In the genomic region with DNA sequence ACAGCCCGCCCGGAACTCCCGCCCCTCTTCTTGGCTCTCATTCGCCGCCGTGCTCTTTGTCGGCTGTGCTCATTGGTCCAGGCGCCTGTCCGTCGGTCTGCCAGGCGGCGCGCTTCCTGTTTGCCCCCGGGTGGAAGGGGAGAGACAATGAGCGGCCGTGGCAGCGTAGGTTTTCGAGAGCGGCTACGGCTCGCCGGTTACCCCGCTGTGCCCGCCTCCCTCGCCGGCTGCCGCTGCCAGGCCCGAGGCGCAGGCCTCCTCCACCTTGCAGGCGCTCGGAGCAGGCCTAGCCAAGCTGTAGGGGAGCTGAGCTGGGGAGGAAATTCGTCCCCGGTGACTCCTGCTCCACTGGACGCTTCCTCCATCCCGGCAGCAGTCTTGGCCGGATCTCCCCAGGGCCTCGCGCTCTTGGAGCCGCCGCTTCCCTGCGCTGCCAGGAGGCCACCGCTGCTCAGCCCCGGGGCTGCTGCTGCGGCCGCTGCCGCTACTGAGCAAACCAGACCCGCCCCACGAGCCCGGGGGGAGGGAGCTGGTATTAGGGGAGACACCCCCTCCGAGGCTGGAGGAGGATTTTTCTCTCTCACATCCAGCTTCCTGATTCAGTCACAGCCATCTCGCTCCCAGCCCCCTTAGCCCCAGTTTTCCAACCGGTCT, we compare ENCODE assay signal across 8 cellular contexts. TPM values are rescaled to one million over a fixed set of nuclear protein-coding genes. Genes with fewer than 3 reads are reported as not detected.
DNase-seq lines count a peak whose midpoint lies in the region; ATAC-seq and TF ChIP-seq lines count a peak whose summit lies in the region.

Gene SP3 (minus strand): TSS at position 2 of the 654 bp plus-strand sequence. CDS start 202 bp downstream, outside the sequence.

- H3K9me3 ChIP-seq in DOHH2 (ENCODE audit: control insufficient read depth, insufficient read depth, low read length) (no peaks in the 10 kb centered on the region), GM23248 (ENCODE audit: low read depth) (no peaks in the 10 kb centered on the region), fibroblast of lung (ENCODE audit: control insufficient read depth, insufficient read depth, low read depth, low read length) (no peaks in the 10 kb centered on the region)

- H3K27ac ChIP-seq in DOHH2 (ENCODE audit: low read depth, low read length), result peak within 1 kb of the TSS; percentile 97
- peak within 1 kb of the TSS; percentile 93 for H3K27ac ChIP-seq in GM23248
- H3K27ac ChIP-seq in RWPE1, result peak within 1 kb of the TSS; percentile 100
- peak within 1 kb of the TSS; percentile 94 for H3K27ac ChIP-seq in fibroblast of lung (ENCODE audit: insufficient read depth, low read length)

- no peaks in the 10 kb centered on the region for H3K9me3 Mint-ChIP-seq in activated T-helper 17 cell treated with anti-CD3 and anti-CD28 coated beads, Interleukin-2, amount 50 U/mL, for 72 hours
- no peaks in the 10 kb centered on the region for H3K9me3 Mint-ChIP-seq in naive thymus-derived CD8-positive, alpha-beta T cell

- in situ Hi-C loops in GM23248 (cut with MboI), result no loop called here

- POLR2A ChIA-PET in RWPE1 (lab: Yijun Ruan, JAX; ENCODE audit: low non-redundant PET), result interaction anchor here (0.6 kb wide), 2 partner anchors 20 to 282 kb away, joined by 3 read pairs; no protein-coding TSS in a partner anchor
- POLR2A ChIA-PET in naive thymus-derived CD8-positive, alpha-beta T cell (lab: Charles Lee), result interaction anchor here (0.6 to 2.7 kb wide), 8 partner anchors 13 to 630 kb away, joined by 3 to 15 read pairs (median 4); no protein-coding TSS in a partner anchor

- CTCF ChIA-PET in RWPE1 (lab: Yijun Ruan, JAX), result interaction anchor here (1.1 kb wide), 1 partner anchor 25 kb away, joined by 3 read pairs; no protein-coding TSS in a partner anchor

- H3K4me2 ChIP-seq in DOHH2 (ENCODE audit: low read length) (peak within 1 kb of the TSS; percentile 72), GM23248 (ENCODE audit: unreplicated experiment) (peak within 1 kb of the TSS; percentile 99), fibroblast of lung (ENCODE audit: extremely low read depth, insufficient read depth, low read length) (peak within 1 kb of the TSS; percentile 84)

- peaks cover 46% of the 10 kb centered on the region for H3K79me2 ChIP-seq in DOHH2 (ENCODE audit: control insufficient read depth, low read length)
- H3K79me2 ChIP-seq in GM23248 (ENCODE audit: insufficient read depth), result peaks cover 47% of the 10 kb centered on the region
- H3K79me2 ChIP-seq in fibroblast of lung (ENCODE audit: control insufficient read depth, insufficient read depth, low read length), result peaks cover 27% of the 10 kb centered on the region

- H4K20me1 ChIP-seq in DOHH2 (ENCODE audit: control insufficient read depth, insufficient read depth, low read depth, low read length) (peaks cover 10% of the 10 kb centered on the region), GM23248 (ENCODE audit: insufficient read depth) (no peaks in the 10 kb centered on the region; the same call in 1 of the 2 replicates), fibroblast of lung (ENCODE audit: control insufficient read depth, extremely low read depth, insufficient read depth, low read length) (no peaks in the 10 kb centered on the region)

- peak; percentile 98 for DNase-seq in GM23248
- DNase-seq in Kasumi-1 (lab: John Stamatoyannopoulos, UW), result peak; percentile 97 to 99
- peak; percentile 99 for DNase-seq in RWPE1 (ENCODE audit: low spot score)
- DNase-seq in fibroblast of lung (ENCODE audit: low read depth in 2 of 2), result peak; percentile 97 to 98
- peak; percentile 90 to 98 (median 94) for DNase-seq in naive thymus-derived CD8-positive, alpha-beta T cell
- peak; percentile 91 to 95 (median 93) for DNase-seq in stimulated activated naive CD4-positive, alpha-beta T cell (lab: John Stamatoyannopoulos, UW)

- H3K4me3 ChIP-seq in DOHH2 (ENCODE audit: low read length), result peak within 1 kb of the TSS; percentile 91
- peak within 1 kb of the TSS; percentile 88 for H3K4me3 ChIP-seq in GM23248
- H3K4me3 ChIP-seq in fibroblast of lung (replicated peaks in 1 of 4; ENCODE audit: control extremely low read depth in 1 of 4, insufficient read depth in 1 of 4, low read depth in 3 of 4, low read length in 4 of 4), result peak within 1 kb of the TSS; percentile 74 to 85 (median 79)

- no peaks in the 10 kb centered on the region for H3K9me2 ChIP-seq in DOHH2 (replicated peaks; ENCODE audit: control insufficient read depth, low read length)
- H3K9me2 ChIP-seq in GM23248 (ENCODE audit: insufficient read depth), result no peaks in the 10 kb centered on the region

- peak within 1 kb of the TSS; percentile 97 for H3K27ac Mint-ChIP-seq in activated T-helper 17 cell treated with anti-CD3 and anti-CD28 coated beads, Interleukin-2, amount 50 U/mL, for 72 hours
- peak within 1 kb of the TSS; percentile 96 to 100 (median 99) for H3K27ac Mint-ChIP-seq in naive thymus-derived CD8-positive, alpha-beta T cell

- TF ChIP-seq CTCF in DOHH2 (IDR thresholded peaks at IDR 0.05; ENCODE audit: low read depth, low read length, poor library complexity, severe bottlenecking), result no peak
- TF ChIP-seq CTCF in RWPE1 (conservative IDR thresholded peaks at IDR 0.05; ENCODE audit: low read depth), result no peak
- TF ChIP-seq CTCF in fibroblast of lung (conservative IDR thresholded peaks at IDR 0.05 in 1 of 2, IDR thresholded peaks at IDR 0.05 in 1 of 2; ENCODE audit: low read depth in 1 of 2, low read length in 2 of 2), result no peak

- H3K9ac ChIP-seq in GM23248 (peak within 1 kb of the TSS; percentile 99), fibroblast of lung (ENCODE audit: insufficient read depth, low read length) (peak within 1 kb of the TSS; percentile 98)

- H3K27me3 ChIP-seq in DOHH2 (ENCODE audit: control insufficient read depth, low read length) (no peaks in the 10 kb centered on the region), GM23248 (replicated peaks; ENCODE audit: insufficient read depth) (no peaks in the 10 kb centered on the region), fibroblast of lung (ENCODE audit: control insufficient read depth, insufficient read depth, low read length) (no peaks in the 10 kb centered on the region)

- WGBS in GM23248 (ENCODE audit: low coverage in 1 of 2, low lambda C conversion rate in 2 of 2, missing lambda C conversion rate in 2 of 2), 2 experiments, result 0 to 1% methylated on average over 37 to 46 of the region's 52 CpGs

- H3K36me3 ChIP-seq in DOHH2 (ENCODE audit: control insufficient read depth, low read length) (peaks cover 35% of the 10 kb centered on the region), GM23248 (ENCODE audit: low read depth) (peaks cover 8% of the 10 kb centered on the region; the same call in 1 of the 2 replicates), fibroblast of lung (ENCODE audit: control insufficient read depth, insufficient read depth, low read length) (no peaks in the 10 kb centered on the region)

- H3K36me3 Mint-ChIP-seq in activated T-helper 17 cell treated with anti-CD3 and anti-CD28 coated beads, Interleukin-2, amount 50 U/mL, for 72 hours (ENCODE audit: low read depth), result peaks cover 36% of the 10 kb centered on the region
- H3K36me3 Mint-ChIP-seq in naive thymus-derived CD8-positive, alpha-beta T cell, result peaks cover 6 to 12% (median 9%) of the 10 kb centered on the region in 3 donors

- peak within 1 kb of the TSS; percentile 90 for H3K4me3 Mint-ChIP-seq in activated T-helper 17 cell treated with anti-CD3 and anti-CD28 coated beads, Interleukin-2, amount 50 U/mL, for 72 hours
- peak within 1 kb of the TSS; percentile 84 to 99 (median 97) for H3K4me3 Mint-ChIP-seq in naive thymus-derived CD8-positive, alpha-beta T cell

- peak within 1 kb of the TSS; percentile 84 for H2AFZ ChIP-seq in GM23248
- peak within 1 kb of the TSS; percentile 57 for H2AFZ ChIP-seq in fibroblast of lung (ENCODE audit: low read length)

- H3K4me1 ChIP-seq in DOHH2 (ENCODE audit: control insufficient read depth, low read length), result peaks cover 28% of the 10 kb centered on the region
- H3K4me1 ChIP-seq in GM23248 (ENCODE audit: insufficient read depth), result peaks cover 21% of the 10 kb centered on the region
- peaks cover 6% of the 10 kb centered on the region for H3K4me1 ChIP-seq in fibroblast of lung (ENCODE audit: control insufficient read depth, extremely low read depth, insufficient read depth, low read length)

- H3K27me3 Mint-ChIP-seq in activated T-helper 17 cell treated with anti-CD3 and anti-CD28 coated beads, Interleukin-2, amount 50 U/mL, for 72 hours, result no peaks in the 10 kb centered on the region
- no peaks in the 10 kb centered on the region for H3K27me3 Mint-ChIP-seq in naive thymus-derived CD8-positive, alpha-beta T cell

- H3K4me1 Mint-ChIP-seq in activated T-helper 17 cell treated with anti-CD3 and anti-CD28 coated beads, Interleukin-2, amount 50 U/mL, for 72 hours, result peaks cover 16% of the 10 kb centered on the region
- H3K4me1 Mint-ChIP-seq in naive thymus-derived CD8-positive, alpha-beta T cell, result peaks cover 16 to 34% (median 28%) of the 10 kb centered on the region in 4 donors

- peaks cover 19% of the 10 kb centered on the region for H3F3A ChIP-seq in DOHH2 (ENCODE audit: control insufficient read depth, insufficient read depth)
- H3F3A ChIP-seq in GM23248 (ENCODE audit: insufficient read depth), result peaks cover 39% of the 10 kb centered on the region

- ATAC-seq in activated T-helper 17 cell treated with anti-CD3 and anti-CD28 coated beads, Interleukin-2, amount 50 U/mL, for 72 hours (replicated peaks), result peak; percentile 85
- peak; percentile 70 to 72 for ATAC-seq in naive thymus-derived CD8-positive, alpha-beta T cell

RNA-seq across cellular contexts. Expression of gene SP3, which starts in this region (rescaled TPM):
- total RNA-seq in GM23248 (2014; rRNA removed; shearing (Covaris generic)), result 78.8 and 88.5 TPM in 2 replicates
- polyA plus RNA-seq in GM23248 (2016; fragmentation: Nextera tagmentation; extraction: Ambion mirVana) (24.7 and 27.7 TPM in 2 replicates), fibroblast of lung (52.2 and 64.1 TPM in 2 replicates)
- total RNA-seq in activated T-helper 17 cell treated with anti-CD3 and anti-CD28 coated beads, Interleukin-2, amount 50 U/mL, for 72 hours, result 100 to 1,000 TPM in 1 of 2 donors, 10 to 100 TPM in 1; 84.4 to 103 TPM
- 124 and 125 TPM in 2 replicates for total RNA-seq in fibroblast of lung
- polyA plus RNA-seq in fibroblast of lung (2012), result 33.3 and 34.4 TPM in 2 replicates
- 36.7 and 44.8 TPM in 2 replicates for polyA minus RNA-seq in fibroblast of lung (ENCODE audit: low replicate concordance)
- total RNA-seq in naive thymus-derived CD8-positive, alpha-beta T cell, result 100 to 1,000 TPM; 135 to 141 TPM
- 10 to 100 TPM; 51.4 to 67.9 (median 60.2) TPM for polyA plus RNA-seq in naive thymus-derived CD8-positive, alpha-beta T cell

Comparison
In these comparisons a context has a peak if more than half of its experiments do, and no peak if none do; other contexts are left out.
1. Peak in every context shown above with its lines: DNase-seq, ATAC-seq, H3K4me3 ChIP-seq and H3K27ac ChIP-seq.